Comparison of ENCODE assay signal across 10 cellular contexts in the genomic region with DNA sequence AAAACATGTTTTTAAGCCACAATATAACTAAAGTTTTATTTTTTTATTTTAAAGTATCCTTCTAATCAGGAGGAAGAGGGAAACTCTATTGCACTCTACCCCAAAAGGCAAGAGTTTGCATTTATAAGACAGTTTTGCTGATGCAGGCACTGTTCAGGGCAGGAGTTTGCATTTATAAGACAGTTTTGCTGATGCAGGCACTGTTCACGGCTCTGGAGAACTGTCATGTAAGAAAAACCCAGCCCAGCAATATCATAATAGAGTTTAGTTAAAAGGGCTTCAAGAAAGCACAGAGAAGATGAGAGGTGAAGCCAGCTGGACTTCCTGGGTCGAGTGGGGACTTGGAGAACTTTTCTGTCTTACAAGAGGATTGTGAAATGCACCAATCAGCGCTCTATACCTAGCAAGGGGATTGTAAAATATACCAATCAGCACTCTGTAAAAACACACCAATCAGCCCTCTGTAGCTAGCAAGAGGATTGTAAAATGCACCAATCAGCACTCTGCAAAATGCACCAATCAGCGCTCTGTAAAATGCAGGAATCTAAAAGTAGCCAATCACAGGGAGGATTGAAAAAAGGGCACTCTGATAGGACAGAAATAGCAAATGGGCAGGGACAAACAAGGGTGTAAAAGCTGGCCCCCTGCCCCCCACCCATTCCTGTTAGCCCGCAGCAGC. TPM values are rescaled to one million over a fixed set of nuclear protein-coding genes. Genes with fewer than 3 reads are reported as not detected.
DNase-seq lines count a peak whose midpoint lies in the region; ATAC-seq, FAIRE-seq and TF ChIP-seq lines count a peak whose summit lies in the region.
"Had no signal": no experiment of that assay in that cellular context is flagged by ENCODE, and none has a peak within 500 bp of the region (broad histone marks: within the 10 kb centered on the region; RNA-seq: fewer than 3 reads in every experiment).

No MANE protein-coding gene starts in this region.

- H3K27ac ChIP-seq in 22Rv1 (peak overlapping the region; percentile 96; the same call in 1 of the 2 replicates), H1 (ENCODE audit: low read depth, low read length) (no peak overlapping the region), esophagus muscularis mucosa (replicated peaks in 1 of 4) (no peak overlapping the region), gastrocnemius medialis (no peak overlapping the region)

- TF ChIP-seq EP300 in H1 (IDR thresholded peaks at IDR 0.05; ENCODE audit: borderline replicate concordance in 1 of 2, low read depth in 2 of 2, low read length in 2 of 2), result no peak
- TF ChIP-seq EP300 in esophagus muscularis mucosa (IDR thresholded peaks at IDR 0.05), result no peak

- POLR2A ChIA-PET in Caco-2 (lab: Charles Lee), result interaction anchor here (0.7 kb wide), 1 partner anchor 88 kb away, joined by 3 read pairs; no protein-coding TSS in a partner anchor
- POLR2A ChIA-PET in H1 (lab: Charles Lee; ENCODE audit: partially characterized antibody), result interaction anchor here (0.6 to 10.9 kb wide), 5 partner anchors 9 to 55 kb away, joined by 4 to 112 read pairs (median 4); a partner anchor contains a TSS

- H3K4me2 ChIP-seq in H1 (ENCODE audit: insufficient read depth in 1 of 2, low read depth in 2 of 2, low read length in 2 of 2), result no peak overlapping the region; a peak in 1 of 4 replicates

- no peak overlapping the region for H2AFZ ChIP-seq in H1 (ENCODE audit: low read length)

- peaks cover 24% of the 10 kb centered on the region for H3K36me3 Mint-ChIP-seq in Caco-2 (ENCODE audit: insufficient read depth, unreplicated experiment)
- peaks cover 5% of the 10 kb centered on the region for H3K36me3 Mint-ChIP-seq in T-helper 1 cell treated with Interleukin-12 subunit alpha and Interleukin-12 subunit beta and Interleukin-4 antibody, amounts not matched to agents 30 μg/mL and 1 μg/mL, for 36 hours (ENCODE audit: low read depth)

- no peak overlapping the region for H3K9ac ChIP-seq in H1 (replicated peaks in 1 of 4; ENCODE audit: extremely low read depth in 1 of 4, low read depth in 3 of 4, low read length in 3 of 4)

- in situ Hi-C loops in gastrocnemius medialis (cut with MboI; ENCODE audit: low sequenced_read_pairs in 4 of 4), result no loop called here

- H2AK5ac ChIP-seq in H1 (ENCODE audit: low read depth, low read length), result no peak overlapping the region

- TF ChIP-seq POLR2A in H1 (IDR thresholded peaks at IDR 0.05; ENCODE audit: control extremely low read depth in 1 of 2, low read depth in 2 of 2, low read length in 2 of 2) (no peak), esophagus muscularis mucosa (IDR thresholded peaks at IDR 0.05; ENCODE audit: low read depth) (no peak), gastrocnemius medialis (IDR thresholded peaks at IDR 0.05) (no peak)

- intact Hi-C loops in Caco-2 (cut with micrococcal nuclease; ENCODE audit: unreplicated experiment) (loop anchor here (10.0 kb wide), 1 partner anchor 268 kb away; a partner anchor contains a TSS), esophagus muscularis mucosa (cut with DNase I) (no loop called here), gastrocnemius medialis (cut with DNase I; ENCODE audit: low total_unique reads) (no loop called here)

- FAIRE-seq in H1 (lab: Jason Lieb, UNC), result no peak

- no peak overlapping the region for H3K14ac ChIP-seq in H1 (ENCODE audit: insufficient read length)

- H3K27me3 ChIP-seq in Caco-2 (replicated peaks; ENCODE audit: control insufficient read depth, insufficient read depth, low read length) (no peaks in the 10 kb centered on the region), H1 (replicated peaks in 1 of 4; ENCODE audit: control insufficient read depth in 3 of 4, extremely low read depth in 1 of 4, insufficient read depth in 3 of 4, low read length in 3 of 4) (no peaks in the 10 kb centered on the region), esophagus muscularis mucosa (no peaks in the 10 kb centered on the region), gastrocnemius medialis (no peaks in the 10 kb centered on the region)
- H3K27me3 ChIP-seq: upper lobe of left lung had no signal

- DNase-seq in Caco-2, result peak in 1 of 2 experiments; percentile 60
- no peak for DNase-seq in H1 (ENCODE audit: low read depth in 1 of 2, low spot score in 2 of 2)
- no peak for DNase-seq in esophagus muscularis mucosa (ENCODE audit: extremely low spot score)
- no peak for DNase-seq in activated CD4-positive, CD25-positive, alpha-beta regulatory T cell (lab: John Stamatoyannopoulos, UW)
- DNase-seq in gastrocnemius medialis, result no peak
- DNase-seq: NCI-H1436 treated with DMSO at 0.1 percent for 48 hours, upper lobe of left lung had no signal

- H2BK12ac ChIP-seq in H1 (ENCODE audit: low read depth, low read length), result no peak overlapping the region

- H3K4me1 ChIP-seq in Caco-2, result peaks cover 8% of the 10 kb centered on the region
- H3K4me1 ChIP-seq in H1 (replicated peaks in 1 of 4; ENCODE audit: control insufficient read depth in 3 of 4, insufficient read depth in 4 of 4, low read length in 3 of 4), result peaks cover 0 to 3% (median 0%) of the 10 kb centered on the region in 4 experiments; a peak in 2 of 7 replicates
- H3K4me1 ChIP-seq in esophagus muscularis mucosa, result peaks cover 13 to 40% (median 30%) of the 10 kb centered on the region in 4 donors
- H3K4me1 ChIP-seq in gastrocnemius medialis, result peaks cover 10 to 15% of the 10 kb centered on the region in 2 donors

- H3K27ac Mint-ChIP-seq in Caco-2 (ENCODE audit: unreplicated experiment), result peak overlapping the region; percentile 79
- peak overlapping the region; percentile 78 for H3K27ac Mint-ChIP-seq in T-helper 1 cell treated with Interleukin-12 subunit alpha and Interleukin-12 subunit beta and Interleukin-4 antibody, amounts not matched to agents 30 μg/mL and 1 μg/mL, for 36 hours

- no TSS peak for BruUV-seq in Caco-2 (replicated peaks; lab: Mats Ljungman, UMichigan)

- H3K4me1 Mint-ChIP-seq in Caco-2 (ENCODE audit: low read depth, unreplicated experiment), result peaks cover 7% of the 10 kb centered on the region
- H3K4me1 Mint-ChIP-seq in T-helper 1 cell treated with Interleukin-12 subunit alpha and Interleukin-12 subunit beta and Interleukin-4 antibody, amounts not matched to agents 30 μg/mL and 1 μg/mL, for 36 hours (ENCODE audit: low read depth), result peaks cover 41% of the 10 kb centered on the region

- H3K4me3 ChIP-seq in Caco-2 (ENCODE audit: low read depth, low read length) (no peak overlapping the region), H1 (ENCODE audit: extremely low read depth in 1 of 4, insufficient read depth in 2 of 4, low read depth in 3 of 4, low read length in 4 of 4) (no peak overlapping the region), esophagus muscularis mucosa (no peak overlapping the region), gastrocnemius medialis (no peak overlapping the region)

- no peak overlapping the region for H2BK20ac ChIP-seq in H1 (ENCODE audit: low read length)

- H3K23ac ChIP-seq in H1 (ENCODE audit: insufficient read length), result no peak overlapping the region

- ATAC-seq in HG03354 (IDR thresholded peaks at IDR 0.05; ENCODE audit: poor library complexity, severe bottlenecking, unreplicated experiment), result no peak
- no peak for ATAC-seq in gastrocnemius medialis

- 94% methylated on average over 5 of the region's 5 CpGs; no CpG with 5 or more reads in 1 of the 2 experiments for WGBS in H1 (ENCODE audit: extremely low coverage in 1 of 2, insufficient coverage in 1 of 2, insufficient read length in 1 of 2, insufficient replicate concordance in 2 of 2, low coverage in 1 of 2, low lambda C conversion rate in 2 of 2, missing lambda C conversion rate in 1 of 2), 2 experiments
- 79% methylated on average over 5 of the region's 5 CpGs for WGBS in esophagus muscularis mucosa

- no peak overlapping the region for H3K56ac ChIP-seq in H1 (replicated peaks; ENCODE audit: insufficient read length, low read depth, low read length)

- no peaks in the 10 kb centered on the region for H3K9me3 Mint-ChIP-seq in Caco-2 (ENCODE audit: unreplicated experiment)
- H3K9me3 Mint-ChIP-seq in T-helper 1 cell treated with Interleukin-12 subunit alpha and Interleukin-12 subunit beta and Interleukin-4 antibody, amounts not matched to agents 30 μg/mL and 1 μg/mL, for 36 hours, result peaks cover 8% of the 10 kb centered on the region

- no peak for TF ChIP-seq RAD21 in H1 (IDR thresholded peaks at IDR 0.05 in 1 of 2, conservative IDR thresholded peaks at IDR 0.05 in 1 of 2; ENCODE audit: low read depth in 2 of 2, low read length in 2 of 2)

- H4K5ac ChIP-seq in H1 (ENCODE audit: insufficient read length, low read depth, low read length), result no peak overlapping the region

- no peak overlapping the region for H2BK5ac ChIP-seq in H1 (ENCODE audit: low read depth, low read length)

- H4K8ac ChIP-seq in H1 (ENCODE audit: extremely low read depth, insufficient read depth, low read length), result no peak overlapping the region

- peaks cover 13 to 26% of the 10 kb centered on the region in 2 experiments for H3K79me2 ChIP-seq in H1 (ENCODE audit: control insufficient read depth in 1 of 2, insufficient read depth in 2 of 2, low read length in 2 of 2)

- H2BK120ac ChIP-seq in H1 (replicated peaks; ENCODE audit: low read depth, low read length), result no peak overlapping the region

- peaks cover 5% of the 10 kb centered on the region for H3K79me1 ChIP-seq in H1 (ENCODE audit: low read depth, low read length)

- CTCF ChIA-PET in Caco-2 (lab: Charles Lee) (interaction anchor here (0.7 to 1.1 kb wide), 3 partner anchors 26 to 132 kb away, joined by 3 to 4 read pairs (median 3); no protein-coding TSS in a partner anchor), H1 (lab: Charles Lee; ENCODE audit: partially characterized antibody) (interaction anchor here (0.6 to 1.6 kb wide), 7 partner anchors 23 to 84 kb away, joined by 3 to 6 read pairs (median 3); no protein-coding TSS in a partner anchor)

- H4K20me1 ChIP-seq in H1 (replicated peaks in 1 of 2; ENCODE audit: control insufficient read depth in 1 of 2, insufficient read depth in 2 of 2, low read length in 2 of 2), result peaks cover 2 to 5% of the 10 kb centered on the region in 2 experiments

- peak overlapping the region; percentile 93 for H3K4me3 Mint-ChIP-seq in Caco-2 (ENCODE audit: unreplicated experiment)
- peak overlapping the region; percentile 96 for H3K4me3 Mint-ChIP-seq in T-helper 1 cell treated with Interleukin-12 subunit alpha and Interleukin-12 subunit beta and Interleukin-4 antibody, amounts not matched to agents 30 μg/mL and 1 μg/mL, for 36 hours

- no peak overlapping the region for H4K91ac ChIP-seq in H1 (replicated peaks; ENCODE audit: insufficient read length, low read length)

- TF ChIP-seq CTCF in 22Rv1 (IDR thresholded peaks at IDR 0.05) (no peak), Caco-2 (IDR thresholded peaks at IDR 0.05; ENCODE audit: insufficient read depth in 1 of 2, low read depth in 1 of 2, low read length in 1 of 2, severe bottlenecking in 1 of 2, unreplicated experiment in 1 of 2) (no peak), H1 (IDR thresholded peaks at IDR 0.05; ENCODE audit: control extremely low read depth in 1 of 3, insufficient read depth in 1 of 3, low read depth in 1 of 3, low read length in 3 of 3) (no peak), esophagus muscularis mucosa (IDR thresholded peaks at IDR 0.05) (no peak), gastrocnemius medialis (IDR thresholded peaks at IDR 0.05 in 4 of 5, conservative IDR thresholded peaks at IDR 0.05 in 1 of 5) (no peak)

- H3K36me3 ChIP-seq in Caco-2 (ENCODE audit: control insufficient read depth, insufficient read depth, low read length) (no peaks in the 10 kb centered on the region), H1 (ENCODE audit: control insufficient read depth in 2 of 4, insufficient read depth in 4 of 4, low read length in 3 of 4) (peaks cover 0 to 3% (median 0%) of the 10 kb centered on the region in 4 experiments; a peak in 1 of 8 replicates), esophagus muscularis mucosa (no peaks in the 10 kb centered on the region), gastrocnemius medialis (no peaks in the 10 kb centered on the region)
- H3K36me3 ChIP-seq: upper lobe of left lung had no signal

- no peak overlapping the region for H3K4ac ChIP-seq in H1 (replicated peaks; ENCODE audit: insufficient read length, low read depth, low read length)

- peaks cover 12% of the 10 kb centered on the region for H3K23me2 ChIP-seq in H1 (ENCODE audit: low read depth, low read length)

- H3K9me3 ChIP-seq in Caco-2, result no peaks in the 10 kb centered on the region
- no peaks in the 10 kb centered on the region for H3K9me3 ChIP-seq in H1 (ENCODE audit: insufficient read depth in 2 of 2, low read depth in 1 of 2, low read length in 1 of 2)
- H3K9me3 ChIP-seq in esophagus muscularis mucosa, result peaks cover 0 to 3% (median 0%) of the 10 kb centered on the region in 4 donors
- no peaks in the 10 kb centered on the region for H3K9me3 ChIP-seq in gastrocnemius medialis
- H3K9me3 ChIP-seq: upper lobe of left lung had no signal

- no peaks in the 10 kb centered on the region for H3K27me3 Mint-ChIP-seq in Caco-2 (ENCODE audit: insufficient read depth, unreplicated experiment)
- H3K27me3 Mint-ChIP-seq in T-helper 1 cell treated with Interleukin-12 subunit alpha and Interleukin-12 subunit beta and Interleukin-4 antibody, amounts not matched to agents 30 μg/mL and 1 μg/mL, for 36 hours (ENCODE audit: low read depth), result no peaks in the 10 kb centered on the region

- H2BK15ac ChIP-seq in H1 (ENCODE audit: low read length), result no peak overlapping the region

- no peak overlapping the region for H3K18ac ChIP-seq in H1 (ENCODE audit: extremely low read depth, low read length)

RNA-seq across cellular contexts. Expression of a gene that starts 1.6 kb away (rescaled TPM):
- total RNA-seq in Caco-2 (2022) (213 and 214 TPM in 2 replicates), esophagus muscularis mucosa (10 to 100 TPM; 32.1 to 59.5 (median 39.7) TPM), gastrocnemius medialis (10 to 100 TPM; 26.0 to 34.1 (median 27.7) TPM)
- 166 and 173 TPM in 2 replicates for total RNA-seq in H1 (2021; fragmentation: NEBNext Ultra II Directional; extraction: Animal tissue kit (Norgen Biotek cat#: 25700))
- polyA plus RNA-seq in H1 (2011; rRNA removed), result 23.8 and 38.7 TPM in 2 replicates
- 61.9 TPM for polyA plus RNA-seq in H1 (2011; cell fraction: cytosol; rRNA removed)
- polyA plus RNA-seq in H1 (2011; cell fraction: nucleus; rRNA removed), result 16.3 TPM
- 166 to 245 TPM (median 172 TPM) in 4 replicates for polyA plus RNA-seq in H1 (2012, experiment 1 of 2)
- 24.6 TPM for polyA plus RNA-seq in H1 (2012, experiment 2 of 2)
- 109 TPM for polyA plus RNA-seq in H1 (2013, experiment 1 of 2)
- polyA plus RNA-seq in H1 (2013, experiment 2 of 2), result 111 TPM
- 23.7 and 25.9 TPM in 2 replicates for polyA minus RNA-seq in H1 (2011; rRNA and poly(A)+ RNA removed)
- polyA minus RNA-seq in H1 (2011; cell fraction: cytosol; rRNA and poly(A)+ RNA removed), result 42.8 TPM
- polyA minus RNA-seq in H1 (2011; cell fraction: nucleus; rRNA and poly(A)+ RNA removed), result 20.1 TPM

RNA-seq across cellular contexts. Expression of a gene that starts 4.7 kb away (rescaled TPM):
- 36.7 and 40.7 TPM in 2 replicates for total RNA-seq in Caco-2 (2022)
- total RNA-seq in H1 (2021; fragmentation: NEBNext Ultra II Directional; extraction: Animal tissue kit (Norgen Biotek cat#: 25700)), result 20.9 and 21.1 TPM in 2 replicates
- polyA plus RNA-seq in H1 (2011; rRNA removed), result 16.3 and 21.4 TPM in 2 replicates
- 18.8 TPM for polyA plus RNA-seq in H1 (2011; cell fraction: cytosol; rRNA removed)
- 14.8 TPM for polyA plus RNA-seq in H1 (2011; cell fraction: nucleus; rRNA removed)
- polyA plus RNA-seq in H1 (2012, experiment 1 of 2), result 19.2 to 22.5 TPM (median 21.5 TPM) in 4 replicates
- 27.4 TPM for polyA plus RNA-seq in H1 (2012, experiment 2 of 2)
- 11.7 TPM for polyA plus RNA-seq in H1 (2013, experiment 1 of 2)
- 11.8 TPM for polyA plus RNA-seq in H1 (2013, experiment 2 of 2)
- polyA minus RNA-seq in H1 (2011; rRNA and poly(A)+ RNA removed), result 22.9 and 30.3 TPM in 2 replicates
- 14.1 TPM for polyA minus RNA-seq in H1 (2011; cell fraction: cytosol; rRNA and poly(A)+ RNA removed)
- 10.5 TPM for polyA minus RNA-seq in H1 (2011; cell fraction: nucleus; rRNA and poly(A)+ RNA removed)
- total RNA-seq in esophagus muscularis mucosa, result 10 to 100 TPM; 16.1 to 22.0 (median 20.3) TPM
- total RNA-seq in gastrocnemius medialis, result 10 to 100 TPM in 2 of 4 donors, 1 to 10 TPM in 2; 7.3 to 16.3 (median 9.6) TPM

RNA-seq across cellular contexts. Expression of a gene that starts 54.7 kb away (rescaled TPM):
- total RNA-seq in Caco-2 (2022) (322 and 356 TPM in 2 replicates), esophagus muscularis mucosa (100 to 1,000 TPM; 164 to 281 (median 264) TPM), gastrocnemius medialis (1,000 to 10,000 TPM in 2 of 4 donors, 100 to 1,000 TPM in 2; 622 to 1,180 (median 1,000) TPM)
- 140 and 148 TPM in 2 replicates for total RNA-seq in H1 (2021; fragmentation: NEBNext Ultra II Directional; extraction: Animal tissue kit (Norgen Biotek cat#: 25700))
- polyA plus RNA-seq in H1 (2011; rRNA removed), result 143 and 173 TPM in 2 replicates
- polyA plus RNA-seq in H1 (2011; cell fraction: cytosol; rRNA removed), result 181 TPM
- polyA plus RNA-seq in H1 (2011; cell fraction: nucleus; rRNA removed), result 178 TPM
- polyA plus RNA-seq in H1 (2012, experiment 1 of 2), result 161 to 195 TPM (median 173 TPM) in 4 replicates
- 101 TPM for polyA plus RNA-seq in H1 (2012, experiment 2 of 2)
- polyA plus RNA-seq in H1 (2013, experiment 1 of 2), result 146 TPM
- polyA plus RNA-seq in H1 (2013, experiment 2 of 2), result 156 TPM
- polyA minus RNA-seq in H1 (2011; rRNA and poly(A)+ RNA removed), result 193 and 224 TPM in 2 replicates
- polyA minus RNA-seq in H1 (2011; cell fraction: cytosol; rRNA and poly(A)+ RNA removed), result 160 TPM
- polyA minus RNA-seq in H1 (2011; cell fraction: nucleus; rRNA and poly(A)+ RNA removed), result 99.1 TPM
